Comparison of ENCODE assay signal across 30 cellular contexts in the genomic region with DNA sequence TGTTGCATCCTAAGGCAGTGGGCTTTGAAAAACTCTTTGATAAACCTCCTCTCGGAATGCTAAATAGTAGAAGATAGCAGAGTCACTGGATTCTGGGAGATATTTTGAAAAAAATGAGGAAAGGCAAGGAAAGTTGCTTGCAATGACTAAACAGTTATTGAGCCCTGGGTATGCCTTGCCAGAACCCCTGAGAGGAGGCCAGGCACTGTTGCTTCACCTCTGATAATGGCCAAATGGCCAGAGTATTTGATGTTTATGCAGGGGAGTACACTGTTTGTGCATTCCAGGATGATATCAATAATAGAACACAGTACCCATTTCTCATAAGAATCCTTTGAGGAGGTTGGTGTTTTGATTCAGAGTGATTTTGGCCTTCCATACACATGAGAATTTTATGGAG.
"Had no signal": no experiment of that assay in that cellular context is flagged by ENCODE, and none has a peak within 500 bp of the region (broad histone marks: within the 10 kb centered on the region; RNA-seq: fewer than 3 reads in every experiment).

No MANE protein-coding gene starts in this region.

- DNase-seq: activated B cell treated with CpG ODN at 0.5 μM for 24 hours; activated CD4-positive, alpha-beta T cell treated with anti-CD3 and anti-CD28 coated beads for 48 hours; activated CD4-positive, alpha-beta T cell treated with anti-CD3 and anti-CD28 coated beads, Interleukin-2, amount 50 U/mL, for 1 hour; activated CD4-positive, alpha-beta T cell treated with anti-CD3 and anti-CD28 coated beads, Interleukin-2, amount 50 U/mL, for 48 hours; activated CD8-positive, alpha-beta memory T cell treated with anti-CD3 and anti-CD28 coated beads for 24 hours; activated CD8-positive, alpha-beta T cell treated with anti-CD3 and anti-CD28 coated beads for 36 hours; activated effector memory CD4-positive, alpha-beta T cell treated with Interleukin-2 at 50 U/mL for 16 hours; activated gamma-delta T cell treated with Interleukin-2 at 50 U/mL for 16 hours; activated naive CD4-positive, alpha-beta T cell treated with anti-CD3 and anti-CD28 coated beads, Interleukin-2, amount 50 U/mL, for 16 hours; activated naive CD4-positive, alpha-beta T cell treated with Interleukin-2 at 50 U/mL for 16 hours; activated T-cell treated with anti-CD3 and anti-CD28 coated beads, Interleukin-2, amount 50 U/mL, for 4 hours; amygdala; aorta; body of pancreas; caudate nucleus; cortex of kidney; dermis blood vessel endothelial cell; effector CD4-positive, alpha-beta T cell; effector memory CD8-positive, alpha-beta T cell; erythroblast; foreskin keratinocyte; gastrocnemius medialis; glutamatergic neuron; heart left ventricle; T-helper 17 cell; T1000; WERI-Rb-1 had no signal

- H3K4me1 ChIP-seq: body of pancreas, esophagus muscularis mucosa, foreskin keratinocyte, gastrocnemius medialis, heart left ventricle had no signal

- H3K4me3 ChIP-seq: body of pancreas, esophagus muscularis mucosa, gastrocnemius medialis, heart left ventricle had no signal

- H3K27ac ChIP-seq: body of pancreas, esophagus muscularis mucosa, foreskin keratinocyte, gastrocnemius medialis, heart left ventricle, WERI-Rb-1 had no signal

- ATAC-seq: activated CD4-positive, CD25-positive, alpha-beta regulatory T cell treated with anti-CD3 and anti-CD28 coated beads, Interleukin-2, amount 50 U/mL, for 24 hours; activated CD8-positive, alpha-beta T cell treated with anti-CD3 and anti-CD28 coated beads for 36 hours; activated T-cell treated with anti-CD3 and anti-CD28 coated beads, Interleukin-2, amount 50 U/mL, for 4 hours; activated T-helper 17 cell treated with anti-CD3 and anti-CD28 coated beads, Interleukin-2, amount 50 U/mL, for 72 hours; body of pancreas; effector memory CD8-positive, alpha-beta T cell; foreskin keratinocyte; gastrocnemius medialis; heart left ventricle; T-helper 17 cell had no signal

- H3K36me3 ChIP-seq: esophagus muscularis mucosa, gastrocnemius medialis, heart left ventricle, WERI-Rb-1 had no signal

- H3K27me3 ChIP-seq: body of pancreas, esophagus muscularis mucosa, gastrocnemius medialis, heart left ventricle had no signal

- H3K9me3 ChIP-seq: body of pancreas, esophagus muscularis mucosa, gastrocnemius medialis had no signal
